ENCODE assay signal across 12 cellular contexts in genomic region chr12:110599334-110599733, GRCh38.
"Had no signal": no experiment of that assay in that cellular context is flagged by ENCODE, and none has a peak within 500 bp of the region (broad histone marks: within the 10 kb centered on the region; RNA-seq: fewer than 3 reads in every experiment).

No MANE protein-coding gene starts in this region.

- H3K36me3 ChIP-seq: brain microvascular endothelial cell, gastroesophageal sphincter, transverse colon had no signal

- H3K4me3 Mint-ChIP-seq: mesothelial cell of epicardium had no signal

- H3K27me3 ChIP-seq: brain microvascular endothelial cell, gastroesophageal sphincter, transverse colon had no signal

- H3K4me3 ChIP-seq: gastroesophageal sphincter, transverse colon had no signal

- H3K9me3 ChIP-seq: gastroesophageal sphincter, transverse colon had no signal

- ATAC-seq: gastroesophageal sphincter had no signal

- H3K4me1 ChIP-seq: parathyroid adenoma, transverse colon had no signal

- H3K4me1 Mint-ChIP-seq: mesothelial cell of epicardium had no signal

- H3K36me3 Mint-ChIP-seq: mesothelial cell of epicardium had no signal

- H3K9me3 Mint-ChIP-seq: activated T-helper 2 cell treated with anti-CD3 and anti-CD28 coated beads, Interferon-gamma antibody, Interleukin-2, Interleukin-4, amounts not matched to agents 10 μg/mL and 5 μg/mL and 100 μg/mL, durations not matched to agents 14 hours and 24 hours and 36 hours; mesothelial cell of epicardium had no signal

- H3K27ac ChIP-seq: brain microvascular endothelial cell, gastroesophageal sphincter, parathyroid adenoma, transverse colon had no signal

- H3K9ac ChIP-seq: parathyroid adenoma had no signal

- H3K27ac Mint-ChIP-seq: activated T-helper 2 cell treated with anti-CD3 and anti-CD28 coated beads, Interferon-gamma antibody, Interleukin-2, Interleukin-4, amounts not matched to agents 10 μg/mL and 5 μg/mL and 100 μg/mL, durations not matched to agents 14 hours and 24 hours and 36 hours; mesothelial cell of epicardium had no signal

- DNase-seq: activated CD8-positive, alpha-beta memory T cell treated with anti-CD3 and anti-CD28 coated beads for 24 hours; activated naive CD4-positive, alpha-beta T cell treated with anti-CD3 and anti-CD28 coated beads, Interleukin-2, amount 50 U/mL, for 16 hours; amygdala; brain microvascular endothelial cell; dermis blood vessel endothelial cell; retina; stimulated activated CD4-positive, alpha-beta T cell treated with anti-CD3 and anti-CD28 coated beads, Interleukin-15, amount 100 ng/mL, for 24 hours; transverse colon had no signal
